7 cellular contexts compared by ENCODE assay signal in genomic region chr16:1379863-1380174, GRCh38. TPM values are rescaled to one million over a fixed set of nuclear protein-coding genes. Genes with fewer than 3 reads are reported as not detected.
DNase-seq lines count a peak whose midpoint lies in the region; ATAC-seq lines count a peak whose summit lies in the region.
"Had no signal": no experiment of that assay in that cellular context is flagged by ENCODE, and none has a peak within 500 bp of the region (broad histone marks: within the 10 kb centered on the region; RNA-seq: fewer than 3 reads in every experiment).

No MANE protein-coding gene starts in this region.

- H3K4me3 ChIP-seq in trophoblast cell (ENCODE audit: low read depth, low read length) = peak overlapping the region; percentile 71
- H3K4me3 ChIP-seq: SJCRH30 had no signal

- H3K36me3 ChIP-seq in trophoblast cell (ENCODE audit: control insufficient read depth in 1 of 2, insufficient read depth in 2 of 2, low read length in 2 of 2) = peaks cover 26 to 27% of the 10 kb centered on the region in 2 experiments
- H3K36me3 ChIP-seq: SJCRH30 had no signal

- H3K27ac ChIP-seq in trophoblast cell (ENCODE audit: low read depth, low read length) = no peak overlapping the region
- H3K27ac ChIP-seq: SJCRH30 had no signal

- H3K36me3 Mint-ChIP-seq in activated naive CD8-positive, alpha-beta T cell treated with anti-CD3 and anti-CD28 coated beads for 36 hours = peaks cover 8% of the 10 kb centered on the region

- peaks cover 17% of the 10 kb centered on the region for H3K79me2 ChIP-seq in trophoblast cell (ENCODE audit: control insufficient read depth, insufficient read depth, low read length, poor library complexity)

- H3K4me1 ChIP-seq in trophoblast cell (ENCODE audit: control insufficient read depth in 1 of 2, insufficient read depth in 2 of 2, low read length in 2 of 2) = peaks cover 9 to 15% of the 10 kb centered on the region in 2 experiments

- peaks cover 2% of the 10 kb centered on the region for H3K9me3 ChIP-seq in trophoblast cell (ENCODE audit: insufficient read depth, low read depth, low read length)
- H3K9me3 ChIP-seq: SJCRH30 had no signal

- peak overlapping the region; percentile 79 for H3K4me2 ChIP-seq in trophoblast cell (ENCODE audit: low read length)

- peaks cover 13% of the 10 kb centered on the region for H3K4me1 Mint-ChIP-seq in activated naive CD8-positive, alpha-beta T cell treated with anti-CD3 and anti-CD28 coated beads for 36 hours

- H4K91ac ChIP-seq in trophoblast cell (ENCODE audit: low read depth, low read length) = no peak overlapping the region

- WGBS in trophoblast cell (ENCODE audit: extremely low coverage, insufficient coverage, insufficient read length) = no CpG with 5 or more reads among the region's 19 CpGs

- no peak overlapping the region for H3K4ac ChIP-seq in trophoblast cell (ENCODE audit: low read depth, low read length)

- H3K4me3 Mint-ChIP-seq in activated naive CD8-positive, alpha-beta T cell treated with anti-CD3 and anti-CD28 coated beads for 36 hours = peak overlapping the region; percentile 80

- peak overlapping the region; percentile 17 for H2AFZ ChIP-seq in trophoblast cell (ENCODE audit: insufficient read depth, low read length, poor library complexity)

- no peak overlapping the region for H3K9ac ChIP-seq in trophoblast cell (ENCODE audit: low read length)

- no peaks in the 10 kb centered on the region for H3K27me3 Mint-ChIP-seq in activated naive CD8-positive, alpha-beta T cell treated with anti-CD3 and anti-CD28 coated beads for 36 hours

- H3K79me1 ChIP-seq in trophoblast cell (ENCODE audit: low read length) = peaks cover 10% of the 10 kb centered on the region

- H3K9me3 Mint-ChIP-seq in activated naive CD8-positive, alpha-beta T cell treated with anti-CD3 and anti-CD28 coated beads for 36 hours = no peaks in the 10 kb centered on the region

- H3K27ac Mint-ChIP-seq in activated naive CD8-positive, alpha-beta T cell treated with anti-CD3 and anti-CD28 coated beads for 36 hours = peak overlapping the region; percentile 75

- H3K27me3 ChIP-seq in trophoblast cell (ENCODE audit: insufficient read depth, low read length) = no peaks in the 10 kb centered on the region
- H3K27me3 ChIP-seq: SJCRH30 had no signal

- no peak overlapping the region for H4K12ac ChIP-seq in trophoblast cell (ENCODE audit: low read depth, low read length)

- H2BK5ac ChIP-seq in trophoblast cell (ENCODE audit: low read depth, low read length, poor library complexity) = no peak overlapping the region

- H3K18ac ChIP-seq in trophoblast cell (ENCODE audit: low read length) = no peak overlapping the region

- no peak overlapping the region for H2BK120ac ChIP-seq in trophoblast cell (ENCODE audit: insufficient read depth, low read length, poor library complexity)

- no peak overlapping the region for H2BK12ac ChIP-seq in trophoblast cell (ENCODE audit: low read length)

- H2AK5ac ChIP-seq in trophoblast cell (ENCODE audit: low read length) = no peak overlapping the region

- peak; percentile 16 for ATAC-seq in HG02840 (IDR thresholded peaks at IDR 0.05; ENCODE audit: low FRiP score, unreplicated experiment)

- no peak overlapping the region for H3K23ac ChIP-seq in trophoblast cell (ENCODE audit: low read length)

- no peak overlapping the region for H3K14ac ChIP-seq in trophoblast cell (ENCODE audit: low read length)

- H4K8ac ChIP-seq in trophoblast cell (ENCODE audit: low read depth, low read length) = no peak overlapping the region

- DNase-seq in activated naive CD8-positive, alpha-beta T cell treated with anti-CD3 and anti-CD28 coated beads for 36 hours = no peak
- DNase-seq in trophoblast cell (peak; percentile 7 to 35), NCI-H524 (lab: John Stamatoyannopoulos, UW) (no peak), RPMI8226 (no peak)
- no peak for DNase-seq in stimulated activated CD4-positive, alpha-beta T cell treated with anti-CD3 and anti-CD28 coated beads, Interleukin-4, amount 100 ng/mL, for 1 hour
- DNase-seq: SJCRH30 had no signal

RNA-seq across cellular contexts. Expression of gene GNPTG, which starts 28.1 kb away (rescaled TPM):
- total RNA-seq in activated naive CD8-positive, alpha-beta T cell treated with anti-CD3 and anti-CD28 coated beads for 36 hours = 10 to 100 TPM; 19.2 to 19.7 TPM
- polyA plus RNA-seq in trophoblast cell (2013) = 23.8 and 24.6 TPM in 2 replicates

RNA-seq across cellular contexts. Expression of gene TSR3, which starts 28.1 kb away (rescaled TPM):
- total RNA-seq in activated naive CD8-positive, alpha-beta T cell treated with anti-CD3 and anti-CD28 coated beads for 36 hours = 10 to 100 TPM; 80.3 to 82.6 TPM
- 34.9 and 35.3 TPM in 2 replicates for polyA plus RNA-seq in trophoblast cell (2013)

RNA-seq across cellular contexts. Expression of gene UNKL, which starts 34.7 kb away (rescaled TPM):
- 10 to 100 TPM; 22.6 to 24.2 TPM for total RNA-seq in activated naive CD8-positive, alpha-beta T cell treated with anti-CD3 and anti-CD28 coated beads for 36 hours
- polyA plus RNA-seq in trophoblast cell (2013) = 24.9 and 25.4 TPM in 2 replicates

RNA-seq across cellular contexts. Expression of gene UQCC4, which starts 40.7 kb away (rescaled TPM):
- 10 to 100 TPM; 24.4 to 24.6 TPM for total RNA-seq in activated naive CD8-positive, alpha-beta T cell treated with anti-CD3 and anti-CD28 coated beads for 36 hours
- polyA plus RNA-seq in trophoblast cell (2013) = 17.1 and 17.3 TPM in 2 replicates

RNA-seq across cellular contexts. Expression of gene BAIAP3, which starts 46.4 kb away (rescaled TPM):
- total RNA-seq in activated naive CD8-positive, alpha-beta T cell treated with anti-CD3 and anti-CD28 coated beads for 36 hours = under 1 TPM; 0.12 to 0.46 TPM
- polyA plus RNA-seq in trophoblast cell (2013) = 2.1 and 2.5 TPM in 2 replicates

Comparison
In these comparisons a context has a peak if more than half of its experiments do, and no peak if none do; other contexts are left out.
1. DNase-seq: peak in trophoblast cell (2 of 2); none in activated naive CD8-positive, alpha-beta T cell treated with anti-CD3 and anti-CD28 coated beads for 36 hours (single experiment), NCI-H524 (0 of 2), RPMI8226 (single experiment) and stimulated activated CD4-positive, alpha-beta T cell treated with anti-CD3 and anti-CD28 coated beads, Interleukin-4, amount 100 ng/mL, for 1 hour (single experiment).